ENCODE assay signal across 9 cellular contexts in the genomic region with DNA sequence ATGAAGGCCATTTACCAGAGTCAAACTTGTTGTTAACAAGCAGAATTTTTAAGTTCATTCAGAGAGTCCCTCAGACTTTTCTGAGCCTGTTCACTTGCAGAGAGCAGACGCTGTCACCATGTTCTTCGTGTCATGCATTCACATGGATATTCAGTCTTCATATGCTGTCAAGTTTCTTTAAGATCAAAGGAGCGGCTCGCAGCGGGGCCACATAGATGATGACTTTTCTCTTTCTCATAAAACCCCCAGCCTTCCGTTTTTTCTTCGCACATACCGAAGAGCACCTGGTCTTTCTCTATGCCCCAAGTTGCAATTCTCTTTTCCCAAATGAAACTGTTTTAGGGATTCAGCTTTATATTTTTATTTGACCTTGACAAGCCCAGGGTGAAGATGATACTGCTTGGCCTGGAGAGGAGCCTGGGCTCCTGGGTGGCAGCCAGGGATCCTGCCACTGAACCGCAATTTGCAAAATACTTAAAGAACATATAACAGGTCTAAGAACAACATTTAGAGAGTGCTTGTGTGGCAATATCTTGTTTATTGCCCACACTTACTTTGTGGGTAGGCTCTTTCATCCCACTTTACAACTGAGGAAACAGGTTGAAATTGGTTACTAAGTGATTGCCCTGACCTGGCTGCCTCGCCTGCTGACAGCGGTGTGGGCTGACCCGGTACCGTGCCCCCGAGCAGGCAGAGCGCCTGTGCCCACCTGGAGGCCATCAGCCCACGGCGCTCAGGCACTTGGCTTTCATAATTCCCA. TPM values are rescaled to one million over a fixed set of nuclear protein-coding genes. Genes with fewer than 3 reads are reported as not detected.
DNase-seq lines count a peak whose midpoint lies in the region; ATAC-seq and TF ChIP-seq lines count a peak whose summit lies in the region.
"Had no signal": no experiment of that assay in that cellular context is flagged by ENCODE, and none has a peak within 500 bp of the region (broad histone marks: within the 10 kb centered on the region; RNA-seq: fewer than 3 reads in every experiment).

No MANE protein-coding gene starts in this region.

- no peak overlapping the region for H3K4me3 ChIP-seq in cardiac muscle cell
- no peak overlapping the region for H3K4me3 ChIP-seq in body of pancreas
- no peak overlapping the region for H3K4me3 ChIP-seq in tibial nerve
- H3K4me3 ChIP-seq: gastroesophageal sphincter had no signal

- H3K27me3 ChIP-seq in cardiac muscle cell, result no peaks in the 10 kb centered on the region
- no peaks in the 10 kb centered on the region for H3K27me3 ChIP-seq in body of pancreas
- H3K27me3 ChIP-seq in tibial nerve, result no peaks in the 10 kb centered on the region
- H3K27me3 ChIP-seq: gastroesophageal sphincter had no signal

- H3K27ac ChIP-seq in cardiac muscle cell, result peak overlapping the region; percentile 75
- H3K27ac ChIP-seq in body of pancreas, result peak overlapping the region; percentile 61 to 76 (median 72)
- H3K27ac ChIP-seq in tibial nerve, result peak overlapping the region in 2 of 4 donors; percentile 38 to 58

- H3K27ac Mint-ChIP-seq in naive B cell (peak overlapping the region in 4 of 6 donors; percentile 31 to 76 (median 62)), type B pancreatic cell (no peak overlapping the region)

- H3K36me3 ChIP-seq in cardiac muscle cell, result no peaks in the 10 kb centered on the region
- no peaks in the 10 kb centered on the region for H3K36me3 ChIP-seq in body of pancreas (replicated peaks in 1 of 2; ENCODE audit: insufficient read depth in 1 of 2, low read depth in 2 of 2)
- peaks cover 0 to 16% (median 0%) of the 10 kb centered on the region in 3 donors for H3K36me3 ChIP-seq in tibial nerve

- DNase-seq in cardiac muscle cell (ENCODE audit: low read depth in 1 of 2, low spot score in 1 of 2) (no peak), Right ventricle myocardium superior (no peak), body of pancreas (no peak), naive B cell (no peak), type B pancreatic cell (ENCODE audit: extremely low spot score, unreplicated experiment) (no peak), activated gamma-delta T cell treated with Interleukin-2 at 50 U/mL for 16 hours (no peak), tibial nerve (ENCODE audit: low spot score in 2 of 2) (no peak), HK-2 (ENCODE audit: unreplicated experiment) (no peak)

- TF ChIP-seq EP300 in tibial nerve (IDR thresholded peaks at IDR 0.05), result peak in 1 of 2 donors; percentile 5

- H3K36me3 Mint-ChIP-seq in naive B cell (peaks cover 21 to 22% of the 10 kb centered on the region in 2 donors), type B pancreatic cell (peaks cover 21% of the 10 kb centered on the region)

- H3K9me3 Mint-ChIP-seq in naive B cell (peaks cover 6 to 23% (median 11%) of the 10 kb centered on the region in 7 donors), type B pancreatic cell (peaks cover 5% of the 10 kb centered on the region)

- WGBS in body of pancreas, 2 donors, result 53 to 57% methylated on average over 12 to 17 of the region's 17 CpGs
- 67 to 72% methylated on average over 17 of the region's 17 CpGs for WGBS in tibial nerve, 2 donors

- TF ChIP-seq CTCF in cardiac muscle cell (IDR thresholded peaks at IDR 0.05; ENCODE audit: low read depth, low read length), result no peak
- TF ChIP-seq CTCF in body of pancreas (IDR thresholded peaks at IDR 0.05), result no peak
- no peak for TF ChIP-seq CTCF in type B pancreatic cell (conservative IDR thresholded peaks at IDR 0.05)
- no peak for TF ChIP-seq CTCF in tibial nerve (IDR thresholded peaks at IDR 0.05)

- ATAC-seq in Right ventricle myocardium superior (ENCODE audit: poor library complexity) (no peak), body of pancreas (no peak), naive B cell (ENCODE audit: low read depth in 2 of 2) (no peak)
- ATAC-seq: gastroesophageal sphincter had no signal

- no peak for TF ChIP-seq POLR2A in body of pancreas (IDR thresholded peaks at IDR 0.05)
- TF ChIP-seq POLR2A in tibial nerve (IDR thresholded peaks at IDR 0.05), result no peak

- H3K27me3 Mint-ChIP-seq in naive B cell (no peaks in the 10 kb centered on the region), type B pancreatic cell (no peaks in the 10 kb centered on the region)

- H3K4me1 Mint-ChIP-seq in naive B cell (peaks cover 53 to 80% (median 67%) of the 10 kb centered on the region in 3 donors), type B pancreatic cell (ENCODE audit: unreplicated experiment) (peaks cover 55% of the 10 kb centered on the region)

- peak overlapping the region in 4 of 8 donors; percentile 10 to 80 (median 46) for H3K4me3 Mint-ChIP-seq in naive B cell
- H3K4me3 Mint-ChIP-seq in type B pancreatic cell, result peak overlapping the region; percentile 23

- intact Hi-C loops in Right ventricle myocardium superior (cut with DNase I) (no loop called here), body of pancreas (cut with DNase I) (no loop called here)

- H3K9me3 ChIP-seq in cardiac muscle cell (ENCODE audit: low read depth) (no peaks in the 10 kb centered on the region), body of pancreas (peaks cover 0 to 10% (median 0%) of the 10 kb centered on the region in 3 donors), tibial nerve (peaks cover 0 to 17% (median 4%) of the 10 kb centered on the region in 4 donors)

- peaks cover 47% of the 10 kb centered on the region for H3K4me1 ChIP-seq in cardiac muscle cell (ENCODE audit: low read depth)
- H3K4me1 ChIP-seq in body of pancreas, result peaks cover 52% of the 10 kb centered on the region
- H3K4me1 ChIP-seq in tibial nerve, result peaks cover 0 to 74% (median 41%) of the 10 kb centered on the region in 4 donors

RNA-seq across cellular contexts. Expression of gene SEC14L1, which starts 22.9 kb away (rescaled TPM):
- 25.5 and 26.0 TPM in 2 replicates for total RNA-seq in cardiac muscle cell
- polyA plus RNA-seq in cardiac muscle cell, result 30.0 and 32.4 TPM in 2 replicates
- 63.9 TPM for total RNA-seq in Right ventricle myocardium superior
- 10 to 100 TPM; 22.1 to 36.8 TPM for total RNA-seq in body of pancreas
- polyA plus RNA-seq in naive B cell (ENCODE audit: low read depth in 6 of 6), result 10 to 100 TPM; 14.4 to 21.6 (median 17.4) TPM
- 42.3 and 74.9 TPM in 2 replicates for total RNA-seq in type B pancreatic cell (ENCODE audit: low replicate concordance)
- total RNA-seq in tibial nerve, result 100 to 1,000 TPM in 2 of 4 donors, 10 to 100 TPM in 2; 51.1 to 113 (median 81.7) TPM
